In the genomic region with DNA sequence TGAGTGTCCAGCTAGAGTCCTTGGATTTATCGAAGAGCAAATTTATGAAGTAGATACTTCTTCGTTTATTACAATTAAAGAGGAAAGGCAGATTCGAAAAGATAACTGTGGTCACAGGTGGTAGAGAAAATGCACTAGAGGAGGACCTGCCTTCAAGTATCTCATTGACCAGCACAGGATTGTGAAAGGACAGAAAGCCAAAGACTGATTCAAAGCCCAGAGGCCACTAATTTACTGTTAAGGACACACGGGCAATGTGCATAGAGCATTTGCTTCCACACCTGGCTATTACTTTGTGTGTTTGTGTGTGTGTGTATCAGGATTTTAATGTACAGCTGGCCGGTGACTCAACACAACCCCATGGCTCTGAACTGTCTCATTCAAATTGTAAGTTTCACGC, we compare ENCODE assay signal across 1 cellular context.
TF ChIP-seq lines count a peak whose summit lies in the region.

No MANE protein-coding gene starts in this region.

TF ChIP-seq in GM12878, 131 proteins besides CTCF, POLR2A, EP300 and RAD21:
- TF ChIP-seq, protein P1, sequence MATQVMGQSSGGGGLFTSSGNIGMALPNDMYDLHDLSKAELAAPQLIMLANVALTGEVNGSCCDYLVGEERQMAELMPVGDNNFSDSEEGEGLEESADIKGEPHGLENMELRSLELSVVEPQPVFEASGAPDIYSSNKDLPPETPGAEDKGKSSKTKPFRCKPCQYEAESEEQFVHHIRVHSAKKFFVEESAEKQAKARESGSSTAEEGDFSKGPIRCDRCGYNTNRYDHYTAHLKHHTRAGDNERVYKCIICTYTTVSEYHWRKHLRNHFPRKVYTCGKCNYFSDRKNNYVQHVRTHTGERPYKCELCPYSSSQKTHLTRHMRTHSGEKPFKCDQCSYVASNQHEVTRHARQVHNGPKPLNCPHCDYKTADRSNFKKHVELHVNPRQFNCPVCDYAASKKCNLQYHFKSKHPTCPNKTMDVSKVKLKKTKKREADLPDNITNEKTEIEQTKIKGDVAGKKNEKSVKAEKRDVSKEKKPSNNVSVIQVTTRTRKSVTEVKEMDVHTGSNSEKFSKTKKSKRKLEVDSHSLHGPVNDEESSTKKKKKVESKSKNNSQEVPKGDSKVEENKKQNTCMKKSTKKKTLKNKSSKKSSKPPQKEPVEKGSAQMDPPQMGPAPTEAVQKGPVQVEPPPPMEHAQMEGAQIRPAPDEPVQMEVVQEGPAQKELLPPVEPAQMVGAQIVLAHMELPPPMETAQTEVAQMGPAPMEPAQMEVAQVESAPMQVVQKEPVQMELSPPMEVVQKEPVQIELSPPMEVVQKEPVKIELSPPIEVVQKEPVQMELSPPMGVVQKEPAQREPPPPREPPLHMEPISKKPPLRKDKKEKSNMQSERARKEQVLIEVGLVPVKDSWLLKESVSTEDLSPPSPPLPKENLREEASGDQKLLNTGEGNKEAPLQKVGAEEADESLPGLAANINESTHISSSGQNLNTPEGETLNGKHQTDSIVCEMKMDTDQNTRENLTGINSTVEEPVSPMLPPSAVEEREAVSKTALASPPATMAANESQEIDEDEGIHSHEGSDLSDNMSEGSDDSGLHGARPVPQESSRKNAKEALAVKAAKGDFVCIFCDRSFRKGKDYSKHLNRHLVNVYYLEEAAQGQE (IDR thresholded peaks at IDR 0.05; ENCODE audit: low read depth, low read length), result no peak
- TF ChIP-seq ZNF217 (IDR thresholded peaks at IDR 0.05), result no peak
- TF ChIP-seq TAF1 (IDR thresholded peaks at IDR 0.05; ENCODE audit: borderline replicate concordance, low read depth, low read length), result no peak
- TF ChIP-seq TCF3 (IDR thresholded peaks at IDR 0.05; ENCODE audit: borderline replicate concordance, insufficient read depth, low read depth, low read length), result 0 out of 2 replicates have a peak, but pooled peaks have one; percentile 48
